8 cellular contexts compared by ENCODE assay signal in the genomic region with DNA sequence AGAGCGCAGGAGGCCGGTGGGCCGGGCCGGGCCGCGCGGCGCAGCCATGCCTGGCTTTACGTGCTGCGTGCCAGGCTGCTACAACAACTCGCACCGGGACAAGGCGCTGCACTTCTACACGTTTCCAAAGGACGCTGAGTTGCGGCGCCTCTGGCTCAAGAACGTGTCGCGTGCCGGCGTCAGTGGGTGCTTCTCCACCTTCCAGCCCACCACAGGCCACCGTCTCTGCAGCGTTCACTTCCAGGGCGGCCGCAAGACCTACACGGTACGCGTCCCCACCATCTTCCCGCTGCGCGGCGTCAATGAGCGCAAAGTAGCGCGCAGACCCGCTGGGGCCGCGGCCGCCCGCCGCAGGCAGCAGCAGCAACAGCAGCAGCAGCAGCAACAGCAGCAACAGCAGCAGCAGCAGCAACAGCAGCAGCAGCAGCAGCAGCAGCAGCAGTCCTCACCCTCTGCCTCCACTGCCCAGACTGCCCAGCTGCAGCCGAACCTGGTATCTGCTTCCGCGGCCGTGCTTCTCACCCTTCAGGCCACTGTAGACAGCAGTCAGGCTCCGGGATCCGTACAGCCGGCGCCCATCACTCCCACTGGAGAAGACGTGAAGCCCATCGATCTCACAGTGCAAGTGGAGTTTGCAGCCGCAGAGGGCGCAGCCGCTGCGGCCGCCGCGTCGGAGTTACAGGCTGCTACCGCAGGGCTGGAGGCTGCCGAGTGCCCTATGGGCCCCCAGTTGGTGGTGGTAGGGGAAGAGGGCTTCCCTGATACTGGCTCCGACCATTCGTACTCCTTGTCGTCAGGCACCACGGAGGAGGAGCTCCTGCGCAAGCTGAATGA. TPM values are rescaled to one million over a fixed set of nuclear protein-coding genes. Genes with fewer than 3 reads are reported as not detected.
DNase-seq lines count a peak whose midpoint lies in the region; ATAC-seq lines count a peak whose summit lies in the region.

No MANE protein-coding gene starts in this region.

- no peaks in the 10 kb centered on the region for H3K27me3 ChIP-seq in CD4-positive, alpha-beta memory T cell (ENCODE audit: insufficient read depth, low read length)
- no peaks in the 10 kb centered on the region for H3K27me3 ChIP-seq in iPS-15b (ENCODE audit: control insufficient read depth, insufficient read depth, low read length)

- H3K4me1 ChIP-seq in CD4-positive, alpha-beta memory T cell (ENCODE audit: insufficient read depth, low read length): peaks cover 43% of the 10 kb centered on the region
- H3K4me1 ChIP-seq in iPS-15b (ENCODE audit: control insufficient read depth, insufficient read depth, low read length): peaks cover 25% of the 10 kb centered on the region

- peaks cover 27 to 52% (median 39%) of the 10 kb centered on the region in 4 donors for H3K4me1 Mint-ChIP-seq in CD4-positive, alpha-beta memory T cell

- peaks cover 0 to 17% of the 10 kb centered on the region in 2 donors for H3K36me3 Mint-ChIP-seq in CD4-positive, alpha-beta memory T cell

- peak; percentile 16 for ATAC-seq in GM19372 (IDR thresholded peaks at IDR 0.05; ENCODE audit: low read depth, unreplicated experiment)

- peak overlapping the region; percentile 94 to 99 (median 97) for H3K27ac Mint-ChIP-seq in CD4-positive, alpha-beta memory T cell

- peak overlapping the region; percentile 65 for H3K9ac ChIP-seq in iPS-15b (ENCODE audit: low read depth, low read length)

- no peaks in the 10 kb centered on the region for H3K9me3 ChIP-seq in CD4-positive, alpha-beta memory T cell (ENCODE audit: control insufficient read depth in 1 of 2, low read length in 2 of 2)
- no peaks in the 10 kb centered on the region for H3K9me3 ChIP-seq in iPS-15b (ENCODE audit: control insufficient read depth, insufficient read depth, low read length)

- H3K9me3 Mint-ChIP-seq in CD4-positive, alpha-beta memory T cell: peaks cover 0 to 2% (median 0%) of the 10 kb centered on the region in 8 donors

- no peaks in the 10 kb centered on the region for H3K36me3 ChIP-seq in CD4-positive, alpha-beta memory T cell (ENCODE audit: insufficient read depth, low read length)
- no peaks in the 10 kb centered on the region for H3K36me3 ChIP-seq in iPS-15b (ENCODE audit: control insufficient read depth, insufficient read depth, low read length)

- CTCF ChIA-PET in CD4-positive, alpha-beta memory T cell (lab: Charles Lee; ENCODE audit: partially characterized antibody): interaction anchor here (0.9 to 2.8 kb wide), 3 partner anchors 26 to 296 kb away, joined by 3 to 14 read pairs (median 4); no protein-coding TSS in a partner anchor

- DNase-seq in CD4-positive, alpha-beta memory T cell: peak; percentile 67 to 87 (median 77)
- peak; percentile 49 for DNase-seq in HT1080 (ENCODE audit: low read depth)
- peak; percentile 25 to 88 (median 67) for DNase-seq in T-helper 2 cell
- peak; percentile 82 for DNase-seq in astrocyte of the hippocampus (ENCODE audit: low read depth, low spot score)
- DNase-seq in skeletal muscle cell (ENCODE audit: low read depth): no peak
- DNase-seq in NCI-H1048 (lab: John Stamatoyannopoulos, UW): no peak

- H3K4me3 ChIP-seq in CD4-positive, alpha-beta memory T cell (ENCODE audit: low read length in 2 of 2): peak overlapping the region; percentile 64 to 99
- H3K4me3 ChIP-seq in iPS-15b (ENCODE audit: low read depth, low read length) (peak overlapping the region; percentile 97), skeletal muscle cell (ENCODE audit: low read depth, low read length) (peak overlapping the region; percentile 75)

- POLR2A ChIA-PET in CD4-positive, alpha-beta memory T cell (lab: Charles Lee; ENCODE audit: partially characterized antibody): interaction anchor here (0.7 to 5.2 kb wide), 14 partner anchors 8 to 287 kb away, joined by 3 to 60 read pairs (median 6); a partner anchor contains a TSS

- intact Hi-C loops in CD4-positive, alpha-beta memory T cell (cut with micrococcal nuclease): loop anchor here (1.0 to 2.0 kb wide), 7 partner anchors 9 to 280 kb away; a partner anchor contains a TSS

- H3K27me3 Mint-ChIP-seq in CD4-positive, alpha-beta memory T cell: no peaks in the 10 kb centered on the region

- H3K27ac ChIP-seq in CD4-positive, alpha-beta memory T cell (ENCODE audit: low read depth, low read length): peak overlapping the region; percentile 98

- peak overlapping the region; percentile 93 to 98 (median 94) for H3K4me3 Mint-ChIP-seq in CD4-positive, alpha-beta memory T cell

RNA-seq across cellular contexts. Expression of a gene that starts 0.6 kb away (rescaled TPM):
- 10 to 100 TPM; 56.8 to 58.4 TPM for total RNA-seq in CD4-positive, alpha-beta memory T cell
- 100 to 1,000 TPM; 130 to 147 TPM for polyA plus RNA-seq in CD4-positive, alpha-beta memory T cell
- total RNA-seq in HT1080 (2014; rRNA removed; shearing (Covaris generic)): 91.5 and 105 TPM in 2 replicates
- polyA plus RNA-seq in HT1080 (2015; cell fraction: cytosol; rRNA removed): 34.3 and 39.9 TPM in 2 replicates
- 12.0 and 14.6 TPM in 2 replicates for polyA plus RNA-seq in HT1080 (2015; cell fraction: nucleus; rRNA removed)

RNA-seq across cellular contexts. Expression of a gene that starts 4.0 kb away (rescaled TPM):
- 10 to 100 TPM; 41.2 to 45.9 TPM for total RNA-seq in CD4-positive, alpha-beta memory T cell
- 100 to 1,000 TPM; 127 to 128 TPM for polyA plus RNA-seq in CD4-positive, alpha-beta memory T cell
- total RNA-seq in HT1080 (2014; rRNA removed; shearing (Covaris generic)): 236 and 318 TPM in 2 replicates
- polyA plus RNA-seq in HT1080 (2015; cell fraction: cytosol; rRNA removed): 172 and 490 TPM in 2 replicates
- 153 and 209 TPM in 2 replicates for polyA plus RNA-seq in HT1080 (2015; cell fraction: nucleus; rRNA removed)

RNA-seq across cellular contexts. Expression of a gene that starts 4.8 kb away (rescaled TPM):
- total RNA-seq in CD4-positive, alpha-beta memory T cell: 100 to 1,000 TPM; 103 to 107 TPM
- 10 to 100 TPM; 15.4 to 18.1 TPM for polyA plus RNA-seq in CD4-positive, alpha-beta memory T cell
- 30.1 and 30.2 TPM in 2 replicates for total RNA-seq in HT1080 (2014; rRNA removed; shearing (Covaris generic))
- 11.7 and 12.8 TPM in 2 replicates for polyA plus RNA-seq in HT1080 (2015; cell fraction: cytosol; rRNA removed)
- polyA plus RNA-seq in HT1080 (2015; cell fraction: nucleus; rRNA removed): 80.2 and 86.1 TPM in 2 replicates

RNA-seq across cellular contexts. Expression of a gene that starts 30.1 kb away (rescaled TPM):
- total RNA-seq in CD4-positive, alpha-beta memory T cell: 100 to 1,000 TPM; 141 to 144 TPM
- polyA plus RNA-seq in CD4-positive, alpha-beta memory T cell: 10 to 100 TPM; 18.5 to 37.3 TPM
- 64.5 and 78.1 TPM in 2 replicates for total RNA-seq in HT1080 (2014; rRNA removed; shearing (Covaris generic))
- 26.0 and 28.7 TPM in 2 replicates for polyA plus RNA-seq in HT1080 (2015; cell fraction: cytosol; rRNA removed)
- polyA plus RNA-seq in HT1080 (2015; cell fraction: nucleus; rRNA removed): 138 and 140 TPM in 2 replicates

RNA-seq across cellular contexts. Expression of a gene that starts 36.0 kb away (rescaled TPM):
- total RNA-seq in CD4-positive, alpha-beta memory T cell: under 1 TPM; 0.44 to 0.64 TPM
- polyA plus RNA-seq in CD4-positive, alpha-beta memory T cell: not detected
- 0.18 TPM in 1 of 2 replicates, not detected in the other for total RNA-seq in HT1080 (2014; rRNA removed; shearing (Covaris generic))
- polyA plus RNA-seq in HT1080 (2015; cell fraction: cytosol; rRNA removed): 0.11 and 0.12 TPM in 2 replicates
- polyA plus RNA-seq in HT1080 (2015; cell fraction: nucleus; rRNA removed): 1.6 and 1.9 TPM in 2 replicates

Comparison
In these comparisons a context has a peak if more than half of its experiments do, and no peak if none do; other contexts are left out.
1. DNase-seq: peak in CD4-positive, alpha-beta memory T cell (5 of 5), HT1080 (single experiment), T-helper 2 cell (5 of 5) and astrocyte of the hippocampus (single experiment); none in skeletal muscle cell (single experiment) and NCI-H1048 (single experiment).
2. Peak in every context shown above with its lines, with median percentiles within 50 percentile points of each other: H3K4me3 ChIP-seq.